In the genomic region with DNA sequence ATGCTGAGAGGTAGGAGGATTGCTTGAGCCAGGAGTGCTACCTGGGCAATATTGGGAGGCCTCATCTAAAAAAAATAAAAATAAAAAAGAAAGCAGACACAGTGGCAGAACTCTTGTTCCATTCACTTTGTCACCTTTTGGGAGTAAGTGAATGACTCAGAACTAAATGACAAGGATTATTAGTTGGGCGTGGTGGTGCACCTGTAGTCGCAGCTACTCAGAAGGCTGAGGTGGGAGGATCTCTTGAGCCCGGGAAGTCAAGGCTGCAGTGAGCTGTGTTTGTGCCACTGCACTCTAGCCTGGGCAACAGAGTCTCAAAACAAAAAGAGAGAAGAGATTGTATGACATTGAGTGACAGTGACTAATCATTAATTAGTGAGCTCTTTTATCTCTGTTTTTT, we compare ENCODE assay signal across 20 cellular contexts. TPM values are rescaled to one million over a fixed set of nuclear protein-coding genes. Genes with fewer than 3 reads are reported as not detected.
DNase-seq lines count a peak whose midpoint lies in the region; ATAC-seq and TF ChIP-seq lines count a peak whose summit lies in the region.
"Had no signal": no experiment of that assay in that cellular context is flagged by ENCODE, and none has a peak within 500 bp of the region (broad histone marks: within the 10 kb centered on the region; RNA-seq: fewer than 3 reads in every experiment).

No MANE protein-coding gene starts in this region.

- no peaks in the 10 kb centered on the region; the same call in 1 of the 2 replicates for H3K79me2 ChIP-seq in HCT116 (ENCODE audit: insufficient read depth, low read length)

- H3K27ac Mint-ChIP-seq in endodermal cell, result no peak overlapping the region
- H3K27ac Mint-ChIP-seq: CD4-positive, alpha-beta T cell; GM23338; HFFc6 had no signal

- H3K36me3 ChIP-seq in HCT116 (ENCODE audit: control insufficient read depth in 1 of 2, insufficient read depth in 2 of 2, low read length in 2 of 2) (no peaks in the 10 kb centered on the region), endodermal cell (ENCODE audit: control insufficient read depth, insufficient read depth, low read length) (peaks cover 6% of the 10 kb centered on the region)

- peaks cover 55% of the 10 kb centered on the region for H3K36me3 Mint-ChIP-seq in endodermal cell (ENCODE audit: low read depth)

- no peaks in the 10 kb centered on the region for H3K9me3 Mint-ChIP-seq in endodermal cell
- H3K9me3 Mint-ChIP-seq: CD4-positive, alpha-beta T cell; GM23338; HFFc6; IgD-negative memory B cell had no signal

- intact Hi-C loops in HCT116 (cut with micrococcal nuclease), result loop anchor here (5.0 kb wide), 1 partner anchor 51 kb away; no protein-coding TSS in a partner anchor

- H3K4me1 ChIP-seq in HCT116 (ENCODE audit: control insufficient read depth in 1 of 2, insufficient read depth in 2 of 2, low read length in 2 of 2) (peaks cover 5 to 11% of the 10 kb centered on the region in 2 experiments; a peak in 2 of 4 replicates), endodermal cell (ENCODE audit: control insufficient read depth, insufficient read depth, low read length) (no peaks in the 10 kb centered on the region)
- H3K4me1 ChIP-seq: BE2C, Caco-2 had no signal

- H3K27me3 ChIP-seq in HCT116 (ENCODE audit: insufficient read depth, low read length) (no peaks in the 10 kb centered on the region), endodermal cell (ENCODE audit: control insufficient read depth, insufficient read depth, low read length, poor library complexity, severe bottlenecking) (no peaks in the 10 kb centered on the region)
- H3K27me3 ChIP-seq: BE2C had no signal

- no peak overlapping the region for H3K9ac ChIP-seq in HCT116 (ENCODE audit: low read length)
- H3K9ac ChIP-seq in endodermal cell (ENCODE audit: extremely low read depth, low read length, poor library complexity, severe bottlenecking), result no peak overlapping the region

- H2AFZ ChIP-seq in HCT116 (ENCODE audit: low read depth, low read length, poor library complexity, severe bottlenecking), result no peak overlapping the region
- H2AFZ ChIP-seq: GM23338 had no signal

- H3K4me3 ChIP-seq in HCT116 (replicated peaks in 1 of 2; ENCODE audit: low read depth in 1 of 2, low read length in 2 of 2) (no peak overlapping the region), endodermal cell (ENCODE audit: low read length) (no peak overlapping the region)
- H3K4me3 ChIP-seq: GM23338 had no signal

- no peak for ATAC-seq in HCT116
- ATAC-seq in esophagus mucosa, result peak; percentile 52
- ATAC-seq: GM23338 had no signal

- no peaks in the 10 kb centered on the region for H3K4me1 Mint-ChIP-seq in endodermal cell
- H3K4me1 Mint-ChIP-seq: GM23338 had no signal

- no TSS peak for BruUV-seq in HCT116 (replicated peaks; lab: Mats Ljungman, UMichigan)

- POLR2A ChIA-PET in HCT116 (lab: Charles Lee), result no interaction called here

- TF ChIP-seq POLR2A in HCT116 (IDR thresholded peaks at IDR 0.05; ENCODE audit: borderline replicate concordance, extremely low read depth, insufficient read depth, insufficient read length), result no peak

- H3K4me3 Mint-ChIP-seq in endodermal cell, result no peak overlapping the region
- H3K4me3 Mint-ChIP-seq: CD4-positive, alpha-beta T cell; GM23338; HFFc6; IgD-negative memory B cell had no signal

- no peaks in the 10 kb centered on the region for H3K27me3 Mint-ChIP-seq in endodermal cell (ENCODE audit: insufficient read depth)
- H3K27me3 Mint-ChIP-seq: CD4-positive, alpha-beta T cell; IgD-negative memory B cell had no signal

- 96% methylated on average over 3 of the region's 3 CpGs for WGBS in endodermal cell (ENCODE audit: insufficient coverage in 1 of 2, insufficient read length in 1 of 2), 2 experiments

- peak overlapping the region; percentile 21; the same call in 1 of the 2 replicates for H3K4me2 ChIP-seq in HCT116 (ENCODE audit: low read length)
- H3K4me2 ChIP-seq: GM23338 had no signal

- RAD21 ChIA-PET in HCT116 (lab: Charles Lee; ENCODE audit: low non-redundant PET in 1 of 2, low total read pairs in 2 of 2, uncharacterized antibody in 2 of 2, unreplicated experiment in 2 of 2), result no interaction called here

- H3K27ac ChIP-seq in 22Rv1, result peak overlapping the region; percentile 80
- no peak overlapping the region for H3K27ac ChIP-seq in HCT116 (ENCODE audit: low read depth, low read length)
- no peak overlapping the region for H3K27ac ChIP-seq in endodermal cell (ENCODE audit: low read depth, low read length)
- H3K27ac ChIP-seq: C4-2B had no signal

- no peaks in the 10 kb centered on the region for H3K9me3 ChIP-seq in HCT116 (ENCODE audit: control insufficient read depth in 1 of 2, insufficient read depth in 1 of 2, low read depth in 1 of 2, low read length in 2 of 2)
- no peaks in the 10 kb centered on the region for H3K9me3 ChIP-seq in endodermal cell (ENCODE audit: control insufficient read depth, low read length)
- H3K9me3 ChIP-seq: BE2C, Caco-2 had no signal

- no peaks in the 10 kb centered on the region for H4K20me1 ChIP-seq in HCT116 (ENCODE audit: insufficient read depth)

- DNase-seq in HCT116 (ENCODE audit: low read depth, low spot score) (no peak), putamen (ENCODE audit: low spot score) (peak; percentile 11), NCI-H2107 (lab: John Stamatoyannopoulos, UW) (no peak), C1 segment of cervical spinal cord (lab: John Stamatoyannopoulos, UW) (no peak), HuH-7 (ENCODE audit: low spot score) (no peak), endodermal cell (no peak)
- DNase-seq: ACHN; BE2C; Caco-2; CD4-positive, alpha-beta T cell; DMS79 treated with DMSO at 0.1 percent for 48 hours; GF-D8; HCEC 1CT; HFFc6; KBM-7 had no signal

- TF ChIP-seq CTCF in 22Rv1 (IDR thresholded peaks at IDR 0.05), result no peak
- TF ChIP-seq CTCF in HCT116 (IDR thresholded peaks at IDR 0.05 in 2 of 3, conservative IDR thresholded peaks at IDR 0.05 in 1 of 3; ENCODE audit: borderline replicate concordance in 1 of 3, insufficient read depth in 1 of 3, low read depth in 2 of 3, low read length in 2 of 3), result no peak
- no peak for TF ChIP-seq CTCF in endodermal cell (conservative IDR thresholded peaks at IDR 0.05)

- H3K9me2 ChIP-seq in HCT116 (ENCODE audit: insufficient read depth), result no peaks in the 10 kb centered on the region

- no peak for TF ChIP-seq RAD21 in HCT116 (IDR thresholded peaks at IDR 0.05; ENCODE audit: low read depth)

- CTCF ChIA-PET in HCT116 (lab: Charles Lee), result no interaction called here

TF ChIP-seq in HCT116, 20 proteins besides CTCF, POLR2A, EP300 and RAD21 (continues in another document):
- TF ChIP-seq CEBPB (IDR thresholded peaks at IDR 0.05; ENCODE audit: low read depth) (no peak), EGR1 (IDR thresholded peaks at IDR 0.05; ENCODE audit: low read depth) (no peak), ZNF274 (IDR thresholded peaks at IDR 0.05; ENCODE audit: low read depth, low read length) (no peak), SRF (IDR thresholded peaks at IDR 0.05; ENCODE audit: low read depth) (no peak), ZFX (IDR thresholded peaks at IDR 0.05) (no peak), EZH2phosphoT487 (IDR thresholded peaks at IDR 0.05; ENCODE audit: borderline replicate concordance) (no peak), ELF1 (IDR thresholded peaks at IDR 0.05; ENCODE audit: borderline replicate concordance, low read depth) (no peak)
- TF ChIP-seq, protein P1, sequence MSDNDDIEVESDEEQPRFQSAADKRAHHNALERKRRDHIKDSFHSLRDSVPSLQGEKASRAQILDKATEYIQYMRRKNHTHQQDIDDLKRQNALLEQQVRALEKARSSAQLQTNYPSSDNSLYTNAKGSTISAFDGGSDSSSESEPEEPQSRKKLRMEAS (IDR thresholded peaks at IDR 0.05), result no peak
- TF ChIP-seq, protein P2, sequence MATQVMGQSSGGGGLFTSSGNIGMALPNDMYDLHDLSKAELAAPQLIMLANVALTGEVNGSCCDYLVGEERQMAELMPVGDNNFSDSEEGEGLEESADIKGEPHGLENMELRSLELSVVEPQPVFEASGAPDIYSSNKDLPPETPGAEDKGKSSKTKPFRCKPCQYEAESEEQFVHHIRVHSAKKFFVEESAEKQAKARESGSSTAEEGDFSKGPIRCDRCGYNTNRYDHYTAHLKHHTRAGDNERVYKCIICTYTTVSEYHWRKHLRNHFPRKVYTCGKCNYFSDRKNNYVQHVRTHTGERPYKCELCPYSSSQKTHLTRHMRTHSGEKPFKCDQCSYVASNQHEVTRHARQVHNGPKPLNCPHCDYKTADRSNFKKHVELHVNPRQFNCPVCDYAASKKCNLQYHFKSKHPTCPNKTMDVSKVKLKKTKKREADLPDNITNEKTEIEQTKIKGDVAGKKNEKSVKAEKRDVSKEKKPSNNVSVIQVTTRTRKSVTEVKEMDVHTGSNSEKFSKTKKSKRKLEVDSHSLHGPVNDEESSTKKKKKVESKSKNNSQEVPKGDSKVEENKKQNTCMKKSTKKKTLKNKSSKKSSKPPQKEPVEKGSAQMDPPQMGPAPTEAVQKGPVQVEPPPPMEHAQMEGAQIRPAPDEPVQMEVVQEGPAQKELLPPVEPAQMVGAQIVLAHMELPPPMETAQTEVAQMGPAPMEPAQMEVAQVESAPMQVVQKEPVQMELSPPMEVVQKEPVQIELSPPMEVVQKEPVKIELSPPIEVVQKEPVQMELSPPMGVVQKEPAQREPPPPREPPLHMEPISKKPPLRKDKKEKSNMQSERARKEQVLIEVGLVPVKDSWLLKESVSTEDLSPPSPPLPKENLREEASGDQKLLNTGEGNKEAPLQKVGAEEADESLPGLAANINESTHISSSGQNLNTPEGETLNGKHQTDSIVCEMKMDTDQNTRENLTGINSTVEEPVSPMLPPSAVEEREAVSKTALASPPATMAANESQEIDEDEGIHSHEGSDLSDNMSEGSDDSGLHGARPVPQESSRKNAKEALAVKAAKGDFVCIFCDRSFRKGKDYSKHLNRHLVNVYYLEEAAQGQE (IDR thresholded peaks at IDR 0.05; ENCODE audit: low read depth), result no peak
- TF ChIP-seq, protein P3, sequence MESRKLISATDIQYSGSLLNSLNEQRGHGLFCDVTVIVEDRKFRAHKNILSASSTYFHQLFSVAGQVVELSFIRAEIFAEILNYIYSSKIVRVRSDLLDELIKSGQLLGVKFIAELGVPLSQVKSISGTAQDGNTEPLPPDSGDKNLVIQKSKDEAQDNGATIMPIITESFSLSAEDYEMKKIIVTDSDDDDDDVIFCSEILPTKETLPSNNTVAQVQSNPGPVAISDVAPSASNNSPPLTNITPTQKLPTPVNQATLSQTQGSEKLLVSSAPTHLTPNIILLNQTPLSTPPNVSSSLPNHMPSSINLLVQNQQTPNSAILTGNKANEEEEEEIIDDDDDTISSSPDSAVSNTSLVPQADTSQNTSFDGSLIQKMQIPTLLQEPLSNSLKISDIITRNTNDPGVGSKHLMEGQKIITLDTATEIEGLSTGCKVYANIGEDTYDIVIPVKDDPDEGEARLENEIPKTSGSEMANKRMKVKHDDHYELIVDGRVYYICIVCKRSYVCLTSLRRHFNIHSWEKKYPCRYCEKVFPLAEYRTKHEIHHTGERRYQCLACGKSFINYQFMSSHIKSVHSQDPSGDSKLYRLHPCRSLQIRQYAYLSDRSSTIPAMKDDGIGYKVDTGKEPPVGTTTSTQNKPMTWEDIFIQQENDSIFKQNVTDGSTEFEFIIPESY (IDR thresholded peaks at IDR 0.05; ENCODE audit: extremely low read depth, insufficient replicate concordance, low read length), result no peak

RNA-seq across cellular contexts. Expression of a gene that starts 34.1 kb away (rescaled TPM):
- total RNA-seq in HCT116 (2021; ENCODE audit: unreplicated experiment) (47.2 TPM), esophagus mucosa (34.1 TPM), endodermal cell (10 to 100 TPM; 42.4 to 48.4 TPM)
- polyA plus RNA-seq in HCT116 (2012), result 14.4 and 23.3 TPM in 2 replicates
- polyA plus RNA-seq in endodermal cell (2013, experiment 1 of 2), result 30.6 TPM
- polyA plus RNA-seq in endodermal cell (2013, experiment 2 of 2), result 29.2 TPM
